10 cellular contexts compared by ENCODE assay signal in the genomic region with DNA sequence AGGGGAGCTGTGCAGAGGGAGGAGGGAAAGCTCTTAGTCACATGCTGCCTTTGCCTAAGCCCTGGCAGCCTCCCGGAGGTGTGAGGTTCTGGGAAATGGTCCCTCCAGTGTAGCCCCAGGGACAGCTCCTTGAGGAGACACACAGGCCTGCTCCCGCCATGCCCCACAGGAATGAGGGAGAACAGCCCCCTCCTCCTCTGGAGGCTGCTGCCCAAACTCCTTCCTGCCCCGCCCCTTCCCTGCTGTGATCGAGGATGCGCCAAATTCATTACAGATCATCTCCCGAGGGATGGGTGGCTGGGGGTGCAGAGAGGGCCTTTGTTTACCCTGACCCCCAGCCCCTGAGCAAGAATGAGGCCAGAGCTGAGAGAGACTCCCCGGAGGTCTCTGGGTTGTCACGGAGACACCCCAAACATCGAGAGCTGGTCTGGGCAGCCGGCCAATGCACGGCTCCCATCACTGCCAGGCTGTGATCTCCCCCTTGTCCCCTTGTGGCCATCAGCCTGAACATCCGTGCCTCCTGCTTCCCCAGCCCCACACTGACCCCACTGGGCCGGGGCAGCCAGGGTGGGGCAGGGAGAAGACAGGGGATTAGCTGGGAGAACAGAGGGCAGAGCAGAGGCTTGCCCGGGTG. TPM values are rescaled to one million over a fixed set of nuclear protein-coding genes. Genes with fewer than 3 reads are reported as not detected.
DNase-seq lines count a peak whose midpoint lies in the region; ATAC-seq and TF ChIP-seq lines count a peak whose summit lies in the region.
"Had no signal": no experiment of that assay in that cellular context is flagged by ENCODE, and none has a peak within 500 bp of the region (broad histone marks: within the 10 kb centered on the region; RNA-seq: fewer than 3 reads in every experiment).

No MANE protein-coding gene starts in this region.

- H3K9me3 ChIP-seq in upper lobe of left lung: no peaks in the 10 kb centered on the region

- peak; percentile 41 to 55 for DNase-seq in NCI-H2081 (lab: John Stamatoyannopoulos, UW)
- no peak for DNase-seq in NCI-H2081 treated with DMSO at 0.1 percent for 48 hours (lab: John Stamatoyannopoulos, UW)
- peak; percentile 41 for DNase-seq in astrocyte of the hippocampus (ENCODE audit: low read depth, low spot score)
- DNase-seq in iris pigment epithelial cell (ENCODE audit: low read depth): peak; percentile 12
- peak in 1 of 2 donors; percentile 75 for DNase-seq in upper lobe of left lung
- no peak for DNase-seq in putamen (ENCODE audit: low spot score)
- DNase-seq: activated naive CD8-positive, alpha-beta T cell treated with anti-CD3 and anti-CD28 coated beads for 36 hours; kidney glomerular epithelial cell had no signal

- no peaks in the 10 kb centered on the region for H3K27me3 ChIP-seq in upper lobe of left lung

- H3K36me3 Mint-ChIP-seq in activated T-helper 17 cell treated with anti-CD3 and anti-CD28 coated beads, Interleukin-2, amount 50 U/mL, for 72 hours (ENCODE audit: low read depth): no peaks in the 10 kb centered on the region
- H3K36me3 Mint-ChIP-seq: activated naive CD8-positive, alpha-beta T cell treated with anti-CD3 and anti-CD28 coated beads for 36 hours had no signal

- no peak overlapping the region for H3K4me3 ChIP-seq in upper lobe of left lung

- TF ChIP-seq POLR2A in upper lobe of left lung (IDR thresholded peaks at IDR 0.05): no peak

- H3K4me3 Mint-ChIP-seq in activated T-helper 17 cell treated with anti-CD3 and anti-CD28 coated beads, Interleukin-2, amount 50 U/mL, for 72 hours: no peak overlapping the region
- H3K4me3 Mint-ChIP-seq: activated naive CD8-positive, alpha-beta T cell treated with anti-CD3 and anti-CD28 coated beads for 36 hours had no signal

- H3K36me3 ChIP-seq in upper lobe of left lung: peaks cover 0 to 45% (median 0%) of the 10 kb centered on the region in 4 donors

- H3K27ac Mint-ChIP-seq in activated T-helper 17 cell treated with anti-CD3 and anti-CD28 coated beads, Interleukin-2, amount 50 U/mL, for 72 hours: no peak overlapping the region
- H3K27ac Mint-ChIP-seq: activated naive CD8-positive, alpha-beta T cell treated with anti-CD3 and anti-CD28 coated beads for 36 hours had no signal

- peaks cover 4 to 19% (median 12%) of the 10 kb centered on the region in 4 donors for H3K4me1 ChIP-seq in upper lobe of left lung

- peak in 1 of 6 experiments; percentile 12 for TF ChIP-seq CTCF in upper lobe of left lung (IDR thresholded peaks at IDR 0.05)

- TF ChIP-seq EP300 in upper lobe of left lung (IDR thresholded peaks at IDR 0.05): no peak

- ATAC-seq in upper lobe of left lung (ENCODE audit: low FRiP score in 2 of 2): peak in 1 of 2 donors; percentile 11
- ATAC-seq in activated T-helper 17 cell treated with anti-CD3 and anti-CD28 coated beads, Interleukin-2, amount 50 U/mL, for 72 hours (replicated peaks): no peak
- no peak for ATAC-seq in GM21381 (IDR thresholded peaks at IDR 0.05; ENCODE audit: unreplicated experiment)

- H3K27me3 Mint-ChIP-seq in activated T-helper 17 cell treated with anti-CD3 and anti-CD28 coated beads, Interleukin-2, amount 50 U/mL, for 72 hours: no peaks in the 10 kb centered on the region
- H3K27me3 Mint-ChIP-seq: activated naive CD8-positive, alpha-beta T cell treated with anti-CD3 and anti-CD28 coated beads for 36 hours had no signal

- H3K9me3 Mint-ChIP-seq in activated T-helper 17 cell treated with anti-CD3 and anti-CD28 coated beads, Interleukin-2, amount 50 U/mL, for 72 hours: no peaks in the 10 kb centered on the region
- H3K9me3 Mint-ChIP-seq: activated naive CD8-positive, alpha-beta T cell treated with anti-CD3 and anti-CD28 coated beads for 36 hours had no signal

- WGBS in upper lobe of left lung, 2 donors: 47 to 63% methylated on average over 3 to 13 of the region's 14 CpGs

- H3K27ac ChIP-seq in upper lobe of left lung: peak overlapping the region; percentile 57 to 79 (median 65)

- no peaks in the 10 kb centered on the region for H3K4me1 Mint-ChIP-seq in activated T-helper 17 cell treated with anti-CD3 and anti-CD28 coated beads, Interleukin-2, amount 50 U/mL, for 72 hours

RNA-seq across cellular contexts. Expression of a gene that starts 8.4 kb away (rescaled TPM):
- 1 to 10 TPM in 5 of 6 donors, under 1 TPM in 1; 0.30 to 2.3 (median 1.2) TPM for total RNA-seq in upper lobe of left lung
- under 1 TPM; 0.16 to 0.91 TPM for total RNA-seq in activated T-helper 17 cell treated with anti-CD3 and anti-CD28 coated beads, Interleukin-2, amount 50 U/mL, for 72 hours

RNA-seq across cellular contexts. Expression of a gene that starts 32.0 kb away (rescaled TPM):
- 100 to 1,000 TPM in 3 of 6 donors, 10 to 100 TPM in 3; 85.7 to 193 (median 97.7) TPM for total RNA-seq in upper lobe of left lung
- 1 to 10 TPM; 5.9 to 6.1 TPM for total RNA-seq in activated T-helper 17 cell treated with anti-CD3 and anti-CD28 coated beads, Interleukin-2, amount 50 U/mL, for 72 hours

Comparison
In these comparisons a context has a peak if more than half of its experiments do, and no peak if none do; other contexts are left out.
1. DNase-seq: peak in NCI-H2081 (2 of 2), astrocyte of the hippocampus (single experiment) and iris pigment epithelial cell (single experiment); none in NCI-H2081 treated with DMSO at 0.1 percent for 48 hours (single experiment) and putamen (single experiment).
2. RNA of a gene that starts 32.0 kb away (total RNA-seq): 85.7 to 193 TPM in upper lobe of left lung; 5.9 to 6.1 TPM in activated T-helper 17 cell treated with anti-CD3 and anti-CD28 coated beads, Interleukin-2, amount 50 U/mL, for 72 hours; every median in the first group is over 10 times any median in the second.